ENCODE assay signal across 18 cellular contexts in the genomic region with DNA sequence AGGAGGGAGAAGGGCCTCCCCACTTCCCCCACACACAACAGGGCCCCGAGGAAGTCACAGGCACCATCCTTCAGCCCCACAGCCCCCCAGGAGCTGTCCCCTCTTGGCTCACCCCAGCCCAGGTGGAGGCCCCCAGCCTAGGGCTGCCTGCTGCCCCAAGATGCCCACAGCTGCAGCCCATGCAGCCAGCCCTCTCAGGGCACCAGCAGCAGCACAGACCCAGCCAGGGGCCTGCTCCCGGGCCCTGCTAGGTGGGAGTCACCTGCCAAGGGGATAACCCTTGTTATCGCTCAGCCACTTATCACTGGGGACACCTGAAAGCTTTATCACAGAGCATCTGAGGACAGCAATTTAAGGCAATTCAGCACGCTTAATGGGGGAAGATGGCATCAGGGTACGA. TPM values are rescaled to one million over a fixed set of nuclear protein-coding genes. Genes with fewer than 3 reads are reported as not detected.
DNase-seq lines count a peak whose midpoint lies in the region; FAIRE-seq and TF ChIP-seq lines count a peak whose summit lies in the region.
"Had no signal": no experiment of that assay in that cellular context is flagged by ENCODE, and none has a peak within 500 bp of the region (broad histone marks: within the 10 kb centered on the region; RNA-seq: fewer than 3 reads in every experiment).

No MANE protein-coding gene starts in this region.

- H4K5ac ChIP-seq in H1 (ENCODE audit: insufficient read length, low read depth, low read length) = no peak overlapping the region

- no peak overlapping the region for H3K56ac ChIP-seq in H1 (replicated peaks; ENCODE audit: insufficient read length, low read depth, low read length)

- no peak overlapping the region for H3K14ac ChIP-seq in H1 (ENCODE audit: insufficient read length)

- H3K36me3 ChIP-seq in HEK293 (ENCODE audit: control insufficient read depth in 2 of 2, insufficient read depth in 1 of 2, low read length in 2 of 2) (no peaks in the 10 kb centered on the region), H1 (ENCODE audit: control insufficient read depth in 2 of 4, insufficient read depth in 4 of 4, low read length in 3 of 4) (no peaks in the 10 kb centered on the region)
- H3K36me3 ChIP-seq: HAP-1 had no signal

- TF ChIP-seq POLR2A in H1 (IDR thresholded peaks at IDR 0.05; ENCODE audit: control extremely low read depth in 1 of 2, low read depth in 2 of 2, low read length in 2 of 2) = no peak

- H3K4me2 ChIP-seq in H1 (ENCODE audit: insufficient read depth in 1 of 2, low read depth in 2 of 2, low read length in 2 of 2) = no peak overlapping the region
- H3K4me2 ChIP-seq: GM23338 had no signal

- H3K4me3 ChIP-seq in HEK293 (ENCODE audit: low read depth, low read length) (no peak overlapping the region), H1 (ENCODE audit: extremely low read depth in 1 of 4, insufficient read depth in 2 of 4, low read depth in 3 of 4, low read length in 4 of 4) (no peak overlapping the region)
- H3K4me3 ChIP-seq: GM12878, GM23338, HAP-1 had no signal

- TF ChIP-seq EP300 in H1 (IDR thresholded peaks at IDR 0.05; ENCODE audit: borderline replicate concordance in 1 of 2, low read depth in 2 of 2, low read length in 2 of 2) = no peak

- H2BK120ac ChIP-seq in H1 (replicated peaks; ENCODE audit: low read depth, low read length) = no peak overlapping the region

- H3K79me1 ChIP-seq in H1 (ENCODE audit: low read depth, low read length) = no peaks in the 10 kb centered on the region

- no peaks in the 10 kb centered on the region for H3K23me2 ChIP-seq in H1 (ENCODE audit: low read depth, low read length)

- no peak overlapping the region for H2BK5ac ChIP-seq in H1 (ENCODE audit: low read depth, low read length)

- H2BK12ac ChIP-seq in H1 (ENCODE audit: low read depth, low read length) = no peak overlapping the region

- H2AK5ac ChIP-seq in H1 (ENCODE audit: low read depth, low read length) = no peak overlapping the region

- H2BK15ac ChIP-seq in H1 (ENCODE audit: low read length) = no peak overlapping the region

- H3K27ac ChIP-seq in HEK293 (ENCODE audit: extremely low read depth, low read depth, low read length) (no peak overlapping the region), H1 (ENCODE audit: low read depth, low read length) (no peak overlapping the region)

- in situ Hi-C loops in GM13977 (cut with MboI; ENCODE audit: low pct_unique_long_range_greater_than_20kb, low sequenced_read_pairs, unreplicated experiment) = no loop called here

- H2AFZ ChIP-seq in H1 (ENCODE audit: low read length) = no peak overlapping the region
- H2AFZ ChIP-seq: GM23338 had no signal

- POLR2A ChIA-PET in HEK293 (lab: Yijun Ruan, JAX) = no interaction called here
- POLR2A ChIA-PET in H1 (lab: Charles Lee; ENCODE audit: partially characterized antibody) = no interaction called here

- H3K23ac ChIP-seq in H1 (ENCODE audit: insufficient read length) = no peak overlapping the region

- DNase-seq in D341Med (ENCODE audit: low spot score) (peak; percentile 56), H1 (ENCODE audit: low read depth in 1 of 2, low spot score in 2 of 2) (no peak), islet precursor cell (no peak), GM13977 (ENCODE audit: low spot score) (no peak), EL (no peak)
- DNase-seq: C1 segment of cervical spinal cord, Calu3, COR-L47, DMS153, DND-41, GDM1 had no signal

- no peak for FAIRE-seq in H1 (lab: Jason Lieb, UNC)
- FAIRE-seq: GM12878, GM18507, H54 had no signal

- H3K9ac ChIP-seq in H1 (replicated peaks in 1 of 4; ENCODE audit: extremely low read depth in 1 of 4, low read depth in 3 of 4, low read length in 3 of 4) = no peak overlapping the region

- H3K4me1 ChIP-seq in HEK293 (ENCODE audit: control insufficient read depth, insufficient read depth, low read length) (no peaks in the 10 kb centered on the region), H1 (replicated peaks in 1 of 4; ENCODE audit: control insufficient read depth in 3 of 4, insufficient read depth in 4 of 4, low read length in 3 of 4) (peaks cover 0 to 10% (median 2%) of the 10 kb centered on the region in 4 experiments; a peak in 2 of 7 replicates)
- H3K4me1 ChIP-seq: HAP-1 had no signal

- H4K91ac ChIP-seq in H1 (replicated peaks; ENCODE audit: insufficient read length, low read length) = no peak overlapping the region

- CTCF ChIA-PET in HEK293 (lab: Yijun Ruan, JAX) = interaction anchor here (0.6 kb wide), 1 partner anchor 27 kb away, joined by 4 read pairs; no protein-coding TSS in a partner anchor
- CTCF ChIA-PET in H1 (lab: Charles Lee; ENCODE audit: partially characterized antibody) = interaction anchor here (0.9 to 2.1 kb wide), 4 partner anchors 11 to 67 kb away, joined by 3 to 11 read pairs (median 3); no protein-coding TSS in a partner anchor

- TF ChIP-seq RAD21 in H1 (IDR thresholded peaks at IDR 0.05 in 1 of 2, conservative IDR thresholded peaks at IDR 0.05 in 1 of 2; ENCODE audit: low read depth in 2 of 2, low read length in 2 of 2) = no peak

- H4K20me1 ChIP-seq in H1 (replicated peaks in 1 of 2; ENCODE audit: control insufficient read depth in 1 of 2, insufficient read depth in 2 of 2, low read length in 2 of 2) = peaks cover 0 to 3% of the 10 kb centered on the region in 2 experiments

- H3K4ac ChIP-seq in H1 (replicated peaks; ENCODE audit: insufficient read length, low read depth, low read length) = no peak overlapping the region

- H3K79me2 ChIP-seq in H1 (ENCODE audit: control insufficient read depth in 1 of 2, insufficient read depth in 2 of 2, low read length in 2 of 2) = no peaks in the 10 kb centered on the region

- no peaks in the 10 kb centered on the region for H3K9me3 ChIP-seq in HEK293 (ENCODE audit: control insufficient read depth, insufficient read depth, low read depth, low read length)
- H3K9me3 ChIP-seq in H1 (ENCODE audit: insufficient read depth in 2 of 2, low read depth in 1 of 2, low read length in 1 of 2) = no peaks in the 10 kb centered on the region
- H3K9me3 ChIP-seq: HAP-1 had no signal

- no peak overlapping the region for H3K18ac ChIP-seq in H1 (ENCODE audit: extremely low read depth, low read length)

- TF ChIP-seq CTCF in HEK293 (tag by site-specific recombination; IDR thresholded peaks at IDR 0.05) (no peak), H1 (IDR thresholded peaks at IDR 0.05; ENCODE audit: control extremely low read depth in 1 of 3, insufficient read depth in 1 of 3, low read depth in 1 of 3, low read length in 3 of 3) (no peak), GM13977 (IDR thresholded peaks at IDR 0.05; ENCODE audit: extremely low read depth, insufficient read depth, missing control alignments) (no peak)

- H2BK20ac ChIP-seq in H1 (ENCODE audit: low read length) = no peak overlapping the region

- WGBS in H1 (ENCODE audit: extremely low coverage in 1 of 2, insufficient coverage in 1 of 2, insufficient read length in 1 of 2, insufficient replicate concordance in 2 of 2, low coverage in 1 of 2, low lambda C conversion rate in 2 of 2, missing lambda C conversion rate in 1 of 2), 2 experiments = 70% methylated on average over 5 of the region's 5 CpGs; no CpG with 5 or more reads in 1 of the 2 experiments

- no peaks in the 10 kb centered on the region for H3K27me3 ChIP-seq in H1 (replicated peaks in 1 of 4; ENCODE audit: control insufficient read depth in 3 of 4, extremely low read depth in 1 of 4, insufficient read depth in 3 of 4, low read length in 3 of 4)

- peak overlapping the region; percentile 37; the same call in 1 of the 2 replicates for H4K8ac ChIP-seq in H1 (ENCODE audit: extremely low read depth, insufficient read depth, low read length)

TF ChIP-seq in HEK293, 187 proteins besides CTCF, POLR2A, EP300 and RAD21 (continues in another document):
- no peak for TF ChIP-seq SCRT1 (tag by site-specific recombination; IDR thresholded peaks at IDR 0.05; ENCODE audit: borderline replicate concordance)
- TF ChIP-seq ZNF302 (tag by site-specific recombination; IDR thresholded peaks at IDR 0.05; ENCODE audit: low read depth) = no peak
- TF ChIP-seq ZNF146 (tag by site-specific recombination; IDR thresholded peaks at IDR 0.05) = no peak
- TF ChIP-seq ZIC2 (tag by site-specific recombination; IDR thresholded peaks at IDR 0.05) = peak; percentile 34; the same call in 1 of the 2 replicates

TF ChIP-seq in H1, 55 proteins besides CTCF, POLR2A, EP300 and RAD21:
- no peak for TF ChIP-seq CHD2 (IDR thresholded peaks at IDR 0.05; ENCODE audit: low read length)
- TF ChIP-seq SUZ12 (IDR thresholded peaks at IDR 0.05; ENCODE audit: low read length) = no peak
- no peak for TF ChIP-seq SP4 (IDR thresholded peaks at IDR 0.05; ENCODE audit: low read length)
TF ChIP-seq in H1: peak in this region for 0.

RNA-seq across cellular contexts. Expression of a gene that starts 55.0 kb away (rescaled TPM):
- total RNA-seq in H1 (2021; fragmentation: NEBNext Ultra II Directional; extraction: Animal tissue kit (Norgen Biotek cat#: 25700)) = 18.7 and 21.5 TPM in 2 replicates
- 19.6 and 24.2 TPM in 2 replicates for polyA plus RNA-seq in H1 (2011; rRNA removed)
- polyA plus RNA-seq in H1 (2011; cell fraction: cytosol; rRNA removed) = 9.2 TPM
- 32.8 TPM for polyA plus RNA-seq in H1 (2011; cell fraction: nucleus; rRNA removed)
- 9.0 to 19.1 TPM (median 15.6 TPM) in 4 replicates for polyA plus RNA-seq in H1 (2012, experiment 1 of 2)
- polyA plus RNA-seq in H1 (2012, experiment 2 of 2) = 9.6 TPM
- polyA plus RNA-seq in H1 (2013, experiment 1 of 2) = 27.2 TPM
- 27.6 TPM for polyA plus RNA-seq in H1 (2013, experiment 2 of 2)
- 15.4 and 22.9 TPM in 2 replicates for polyA minus RNA-seq in H1 (2011; rRNA and poly(A)+ RNA removed)
- 17.1 TPM for polyA minus RNA-seq in H1 (2011; cell fraction: cytosol; rRNA and poly(A)+ RNA removed)
- 16.3 TPM for polyA minus RNA-seq in H1 (2011; cell fraction: nucleus; rRNA and poly(A)+ RNA removed)
- total RNA-seq: Calu3 had no signal
- polyA plus RNA-seq: CD4-positive, alpha-beta memory T cell had no signal
